ENCODE assay signal across 26 cellular contexts in the genomic region with DNA sequence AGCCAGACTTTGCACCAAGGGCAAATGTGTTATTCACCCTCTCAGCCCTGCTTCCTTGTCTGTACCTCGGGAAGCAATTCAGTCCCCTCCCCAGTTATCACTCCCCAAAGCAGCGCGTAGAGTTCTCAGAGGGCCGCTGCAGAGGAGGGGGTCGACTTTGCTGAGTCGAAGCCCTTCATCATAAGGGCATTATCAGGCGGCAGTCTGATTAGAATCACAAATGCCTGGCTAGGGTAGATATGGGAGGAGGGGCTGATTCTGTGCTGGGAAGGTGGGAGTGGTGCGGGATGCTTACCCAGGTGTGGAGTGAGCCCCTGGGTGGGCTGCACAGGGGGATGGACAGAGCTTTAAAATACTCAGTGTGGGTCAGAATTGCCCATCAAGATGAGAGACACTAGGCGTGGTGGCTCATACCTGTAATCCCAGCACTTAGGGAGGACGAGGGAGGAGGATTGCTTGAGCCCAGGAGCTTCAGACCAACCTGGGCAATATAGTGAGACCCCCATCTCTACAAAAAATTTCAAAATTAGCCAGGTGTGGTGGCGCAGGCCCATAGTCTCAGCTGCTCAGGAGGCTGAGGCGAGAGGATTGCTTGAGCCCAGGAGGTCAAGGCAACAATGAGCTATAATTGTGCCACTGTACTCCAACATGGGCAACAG. TPM values are rescaled to one million over a fixed set of nuclear protein-coding genes. Genes with fewer than 3 reads are reported as not detected.
"Had no signal": no experiment of that assay in that cellular context is flagged by ENCODE, and none has a peak within 500 bp of the region (broad histone marks: within the 10 kb centered on the region; RNA-seq: fewer than 3 reads in every experiment).

No MANE protein-coding gene starts in this region.

- H3K9me3 Mint-ChIP-seq: naive thymus-derived CD8-positive, alpha-beta T cell; stimulated activated naive B cell treated with anti-CD40 and anti-IgM and Interleukin-4, amounts not matched to agents 10 μg/mL and 1 μg/mL and 100 μg/mL, for 72 hours; stimulated activated naive CD8-positive, alpha-beta T cell treated with anti-CD3 and anti-CD28 coated beads, Interleukin-15, amount 100 ng/mL, for 72 hours had no signal

- H3K36me3 Mint-ChIP-seq: naive thymus-derived CD8-positive, alpha-beta T cell had no signal

- H3K9me3 ChIP-seq: colonic mucosa, mucosa of descending colon, prostate gland, sigmoid colon, testis had no signal

- H3K4me3 Mint-ChIP-seq: naive thymus-derived CD8-positive, alpha-beta T cell; stimulated activated naive B cell treated with anti-CD40 and anti-IgM and Interleukin-4, amounts not matched to agents 10 μg/mL and 1 μg/mL and 100 μg/mL, for 72 hours; stimulated activated naive CD8-positive, alpha-beta T cell treated with anti-CD3 and anti-CD28 coated beads, Interleukin-15, amount 100 ng/mL, for 72 hours had no signal

- DNase-seq: colonic mucosa; dermis blood vessel endothelial cell; foreskin melanocyte; head of caudate nucleus; left colon; left ventricle myocardium superior; mucosa of descending colon; naive thymus-derived CD8-positive, alpha-beta T cell; retina; sigmoid colon; stimulated activated CD4-positive, alpha-beta T cell treated with anti-CD3 and anti-CD28 coated beads, Interleukin-2, amount 100 ng/mL, for 24 hours; stimulated activated CD4-positive, alpha-beta T cell treated with anti-CD3 and anti-CD28 coated beads, Interleukin-4, amount 100 ng/mL, for 4 hours; stimulated activated naive B cell treated with anti-CD40 and anti-IgM and Interleukin-4, amounts not matched to agents 10 μg/mL and 1 μg/mL and 100 μg/mL, for 72 hours; stimulated activated naive CD8-positive, alpha-beta T cell treated with anti-CD3 and anti-CD28 coated beads, Interleukin-15, amount 100 ng/mL, for 72 hours; testis had no signal

- H3K79me2 ChIP-seq: hepatocyte, parathyroid adenoma had no signal

- H3K9ac ChIP-seq: parathyroid adenoma had no signal

- H3K27ac Mint-ChIP-seq: stimulated activated naive B cell treated with anti-CD40 and anti-IgM and Interleukin-4, amounts not matched to agents 10 μg/mL and 1 μg/mL and 100 μg/mL, for 72 hours; stimulated activated naive CD8-positive, alpha-beta T cell treated with anti-CD3 and anti-CD28 coated beads, Interleukin-15, amount 100 ng/mL, for 72 hours had no signal

- H3K36me3 ChIP-seq: colonic mucosa, prostate gland, sigmoid colon, tibial nerve had no signal

- H3K27me3 Mint-ChIP-seq: stimulated activated naive CD8-positive, alpha-beta T cell treated with anti-CD3 and anti-CD28 coated beads, Interleukin-15, amount 100 ng/mL, for 72 hours had no signal

- H3K4me3 ChIP-seq: colonic mucosa, hepatocyte, lung, mucosa of descending colon, prostate gland, sigmoid colon, skin epidermis, testis, tibial nerve had no signal

- H3K27ac ChIP-seq: colonic mucosa, hepatocyte, parathyroid adenoma, prostate gland, sigmoid colon, skin epidermis, testis, tibial nerve had no signal

- H2AFZ ChIP-seq: hepatocyte, parathyroid adenoma had no signal

- H3K4me1 ChIP-seq: colonic mucosa, prostate gland, testis had no signal

- H3K27me3 ChIP-seq: colonic mucosa, hepatocyte, testis had no signal

- ATAC-seq: left colon; left ventricle myocardium superior; mucosa of descending colon; naive thymus-derived CD8-positive, alpha-beta T cell; stimulated activated naive B cell treated with anti-CD40 and anti-IgM and Interleukin-4, amounts not matched to agents 10 μg/mL and 1 μg/mL and 100 μg/mL, for 72 hours; stimulated activated naive CD8-positive, alpha-beta T cell treated with anti-CD3 and anti-CD28 coated beads, Interleukin-15, amount 100 ng/mL, for 72 hours had no signal

- H3K4me2 ChIP-seq: hepatocyte had no signal

RNA-seq across cellular contexts. Expression of a gene that starts 36.1 kb away (rescaled TPM):
- total RNA-seq: dermis blood vessel endothelial cell; endothelial cell of umbilical vein; left colon; left ventricle myocardium superior; mesenteric fat pad; mucosa of descending colon; naive thymus-derived CD8-positive, alpha-beta T cell; sigmoid colon; subcutaneous adipose tissue; ureter had no signal
- polyA plus RNA-seq: endothelial cell of umbilical vein; esophagus; naive thymus-derived CD8-positive, alpha-beta T cell had no signal
